ENCODE assay signal across 11 cellular contexts in the genomic region with DNA sequence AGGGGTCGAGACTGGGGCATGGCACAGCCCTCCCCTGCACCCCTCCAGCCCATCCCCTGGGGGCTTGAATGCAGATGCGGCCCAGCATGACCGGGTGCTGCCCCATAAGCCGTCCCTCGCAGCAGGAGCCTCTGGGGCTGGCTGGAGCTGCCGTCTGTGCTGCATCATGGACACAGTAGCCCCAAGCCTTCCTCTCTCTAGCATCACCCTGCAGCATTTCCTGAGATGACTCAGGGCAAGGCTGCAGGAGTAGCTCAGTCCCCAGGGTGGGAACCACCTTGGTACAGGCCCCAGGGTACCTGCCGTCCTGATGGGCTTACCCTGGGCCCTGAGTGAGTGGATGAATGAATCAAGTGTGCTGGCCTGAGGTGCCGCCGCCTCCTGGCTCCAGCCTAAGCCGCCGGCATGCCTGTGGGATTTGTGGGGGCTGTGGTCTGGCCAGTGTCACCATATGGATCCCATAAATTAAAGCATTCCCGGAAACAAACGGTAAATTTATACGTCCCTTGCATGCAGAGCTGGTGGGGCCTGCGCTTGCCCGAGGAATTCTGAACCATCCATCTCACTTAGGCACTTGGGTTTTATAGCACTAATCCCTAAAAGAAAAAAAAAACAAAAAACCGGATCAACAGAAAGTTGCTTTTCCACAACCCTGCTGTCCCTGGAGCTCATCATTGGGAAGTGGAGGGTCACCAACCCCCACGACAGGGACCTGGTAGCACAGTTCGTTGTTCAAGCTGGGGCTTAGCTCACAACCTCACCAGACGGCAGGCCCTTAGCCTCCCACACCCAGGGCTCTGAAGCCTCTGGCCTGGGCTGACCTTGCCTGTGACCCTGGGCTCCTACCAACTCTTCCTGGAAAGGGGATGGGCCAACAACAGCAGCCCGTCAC.
A peak's percentile ranks its signal among the peaks of the same experiment; 100 is the strongest.
DNase-seq lines count a peak whose midpoint lies in the region; ATAC-seq and TF ChIP-seq lines count a peak whose summit lies in the region.
"Had no signal": no experiment of that assay in that cellular context is flagged by ENCODE, and none has a peak within 500 bp of the region (broad histone marks: within the 10 kb centered on the region; RNA-seq: fewer than 3 reads in every experiment).

No MANE protein-coding gene starts in this region.

- RAD21 ChIA-PET in HCT116 (lab: Charles Lee; ENCODE audit: low non-redundant PET in 1 of 2, low total read pairs in 2 of 2, uncharacterized antibody in 2 of 2, unreplicated experiment in 2 of 2), result no interaction called here

- peaks cover 4% of the 10 kb centered on the region in 2 donors for H3K9me3 Mint-ChIP-seq in stimulated activated naive B cell treated with anti-CD40 and anti-IgM and Interleukin-4, amounts not matched to agents 10 μg/mL and 1 μg/mL and 100 μg/mL, for 72 hours
- H3K9me3 Mint-ChIP-seq in activated T-cell treated with anti-CD3 and anti-CD28 coated beads, Interleukin-2, amount 50 U/mL, for 4 hours, result peaks cover 6% of the 10 kb centered on the region
- H3K9me3 Mint-ChIP-seq: activated naive CD4-positive, alpha-beta T cell treated with anti-CD3 and anti-CD28 coated beads, Interleukin-2, amount 50 U/mL, for 72 hours had no signal

- H3K4me3 ChIP-seq in HCT116 (replicated peaks in 1 of 2; ENCODE audit: low read depth in 1 of 2, low read length in 2 of 2) (no peak overlapping the region), fibroblast of villous mesenchyme (ENCODE audit: low read depth, low read length) (no peak overlapping the region)

- peaks cover 5 to 9% of the 10 kb centered on the region in 2 donors for H3K27me3 Mint-ChIP-seq in stimulated activated naive B cell treated with anti-CD40 and anti-IgM and Interleukin-4, amounts not matched to agents 10 μg/mL and 1 μg/mL and 100 μg/mL, for 72 hours
- peaks cover 5% of the 10 kb centered on the region for H3K27me3 Mint-ChIP-seq in activated T-cell treated with anti-CD3 and anti-CD28 coated beads, Interleukin-2, amount 50 U/mL, for 4 hours (ENCODE audit: low read depth)

- H3K36me3 ChIP-seq in HCT116 (ENCODE audit: control insufficient read depth in 1 of 2, insufficient read depth in 2 of 2, low read length in 2 of 2), result no peaks in the 10 kb centered on the region

- no TSS peak for BruUV-seq in HCT116 (replicated peaks; lab: Mats Ljungman, UMichigan)

- TF ChIP-seq POLR2A in HCT116 (IDR thresholded peaks at IDR 0.05; ENCODE audit: borderline replicate concordance, extremely low read depth, insufficient read depth, insufficient read length), result no peak
- TF ChIP-seq POLR2A in GM18505 (IDR thresholded peaks at IDR 0.05; ENCODE audit: borderline replicate concordance, extremely low read depth, insufficient read depth, insufficient read length), result no peak

- POLR2A ChIA-PET in HCT116 (lab: Charles Lee), result no interaction called here

- no peak overlapping the region for H3K4me2 ChIP-seq in HCT116 (ENCODE audit: low read length)
- H3K4me2 ChIP-seq: KMS-11 had no signal

- ATAC-seq in HCT116 (no peak), GM18505 (IDR thresholded peaks at IDR 0.05; ENCODE audit: unreplicated experiment) (no peak)
- peak; percentile 52 to 66 for ATAC-seq in stimulated activated naive B cell treated with anti-CD40 and anti-IgM and Interleukin-4, amounts not matched to agents 10 μg/mL and 1 μg/mL and 100 μg/mL, for 72 hours (replicated peaks)
- ATAC-seq in activated T-cell treated with anti-CD3 and anti-CD28 coated beads, Interleukin-2, amount 50 U/mL, for 4 hours, result no peak
- ATAC-seq: activated naive CD4-positive, alpha-beta T cell treated with anti-CD3 and anti-CD28 coated beads, Interleukin-2, amount 50 U/mL, for 72 hours; T-cell had no signal

- H3K9ac ChIP-seq in HCT116 (ENCODE audit: low read length), result no peak overlapping the region
- H3K9ac ChIP-seq: KMS-11 had no signal

- H3K9me3 ChIP-seq in HCT116 (ENCODE audit: control insufficient read depth in 1 of 2, insufficient read depth in 1 of 2, low read depth in 1 of 2, low read length in 2 of 2), result peaks cover 4 to 9% of the 10 kb centered on the region in 2 experiments; a peak in 1 of 4 replicates

- peak overlapping the region; percentile 7; the same call in 1 of the 2 replicates for H3K27ac ChIP-seq in HCT116 (ENCODE audit: low read depth, low read length)
- H3K27ac ChIP-seq: KMS-11 had no signal

- H3K36me3 Mint-ChIP-seq in stimulated activated naive B cell treated with anti-CD40 and anti-IgM and Interleukin-4, amounts not matched to agents 10 μg/mL and 1 μg/mL and 100 μg/mL, for 72 hours, result peaks cover 0 to 4% of the 10 kb centered on the region in 2 donors
- H3K36me3 Mint-ChIP-seq in activated T-cell treated with anti-CD3 and anti-CD28 coated beads, Interleukin-2, amount 50 U/mL, for 4 hours (ENCODE audit: insufficient read depth), result no peaks in the 10 kb centered on the region
- H3K36me3 Mint-ChIP-seq: activated naive CD4-positive, alpha-beta T cell treated with anti-CD3 and anti-CD28 coated beads, Interleukin-2, amount 50 U/mL, for 72 hours had no signal

- peaks cover 46% of the 10 kb centered on the region in 2 experiments for H3K4me1 ChIP-seq in HCT116 (ENCODE audit: control insufficient read depth in 1 of 2, insufficient read depth in 2 of 2, low read length in 2 of 2)

- no peaks in the 10 kb centered on the region for H3K79me2 ChIP-seq in HCT116 (ENCODE audit: insufficient read depth, low read length)

- no peaks in the 10 kb centered on the region for H4K20me1 ChIP-seq in HCT116 (ENCODE audit: insufficient read depth)

- H2AFZ ChIP-seq in HCT116 (ENCODE audit: low read depth, low read length, poor library complexity, severe bottlenecking), result no peak overlapping the region

- no peak for TF ChIP-seq RAD21 in HCT116 (IDR thresholded peaks at IDR 0.05; ENCODE audit: low read depth)

- no peaks in the 10 kb centered on the region for H3K27me3 ChIP-seq in HCT116 (ENCODE audit: insufficient read depth, low read length)

- CTCF ChIA-PET in HCT116 (lab: Charles Lee), result interaction anchor here (0.9 to 1.3 kb wide), 2 partner anchors 15 to 61 kb away, joined by 3 read pairs; no protein-coding TSS in a partner anchor

- no peaks in the 10 kb centered on the region for H3K9me2 ChIP-seq in HCT116 (ENCODE audit: insufficient read depth)

- H3K4me1 Mint-ChIP-seq in stimulated activated naive B cell treated with anti-CD40 and anti-IgM and Interleukin-4, amounts not matched to agents 10 μg/mL and 1 μg/mL and 100 μg/mL, for 72 hours, result no peaks in the 10 kb centered on the region
- H3K4me1 Mint-ChIP-seq in activated T-cell treated with anti-CD3 and anti-CD28 coated beads, Interleukin-2, amount 50 U/mL, for 4 hours (ENCODE audit: low read depth), result no peaks in the 10 kb centered on the region
- H3K4me1 Mint-ChIP-seq: T-cell had no signal

- TF ChIP-seq CTCF in HCT116 (IDR thresholded peaks at IDR 0.05 in 2 of 3, conservative IDR thresholded peaks at IDR 0.05 in 1 of 3; ENCODE audit: borderline replicate concordance in 1 of 3, insufficient read depth in 1 of 3, low read depth in 2 of 3, low read length in 2 of 3), result no peak
- no peak for TF ChIP-seq CTCF in fibroblast of villous mesenchyme (IDR thresholded peaks at IDR 0.05; ENCODE audit: insufficient read depth, low read depth, low read length)

- intact Hi-C loops in HCT116 (cut with micrococcal nuclease), result no loop called here

- H3K27ac Mint-ChIP-seq in stimulated activated naive B cell treated with anti-CD40 and anti-IgM and Interleukin-4, amounts not matched to agents 10 μg/mL and 1 μg/mL and 100 μg/mL, for 72 hours, result no peak overlapping the region
- H3K27ac Mint-ChIP-seq: activated naive CD4-positive, alpha-beta T cell treated with anti-CD3 and anti-CD28 coated beads, Interleukin-2, amount 50 U/mL, for 72 hours; T-cell had no signal

- H3K4me3 Mint-ChIP-seq in stimulated activated naive B cell treated with anti-CD40 and anti-IgM and Interleukin-4, amounts not matched to agents 10 μg/mL and 1 μg/mL and 100 μg/mL, for 72 hours, result no peak overlapping the region
- no peak overlapping the region for H3K4me3 Mint-ChIP-seq in activated T-cell treated with anti-CD3 and anti-CD28 coated beads, Interleukin-2, amount 50 U/mL, for 4 hours
- H3K4me3 Mint-ChIP-seq: T-cell had no signal

- DNase-seq in HCT116 (ENCODE audit: low read depth, low spot score), result no peak
- DNase-seq in T1000 (lab: John Stamatoyannopoulos, UW), result peak; percentile 87
- DNase-seq in fibroblast of villous mesenchyme (ENCODE audit: low read depth), result peak; percentile 99
- DNase-seq in stimulated activated naive B cell treated with anti-CD40 and anti-IgM and Interleukin-4, amounts not matched to agents 10 μg/mL and 1 μg/mL and 100 μg/mL, for 72 hours, result no peak
- no peak for DNase-seq in NCI-H146 treated with DMSO at 0.1 percent for 48 hours (lab: John Stamatoyannopoulos, UW; ENCODE audit: unreplicated experiment)
- no peak for DNase-seq in NCI-H2171 (lab: John Stamatoyannopoulos, UW)
- no peak for DNase-seq in activated T-cell treated with anti-CD3 and anti-CD28 coated beads, Interleukin-2, amount 50 U/mL, for 4 hours
- DNase-seq: T-cell had no signal

TF ChIP-seq in HCT116, 20 proteins besides CTCF, POLR2A, EP300 and RAD21:
- TF ChIP-seq POLR2AphosphoS5 (IDR thresholded peaks at IDR 0.05; ENCODE audit: low read depth, low read length), result no peak
- TF ChIP-seq ZFX (IDR thresholded peaks at IDR 0.05), result 0 out of 2 replicates have a peak, but pooled peaks have one; percentile 10
- TF ChIP-seq CEBPB (IDR thresholded peaks at IDR 0.05; ENCODE audit: low read depth), result no peak
- TF ChIP-seq MAX (IDR thresholded peaks at IDR 0.05), result no peak
- no peak for TF ChIP-seq ZBTB33 (IDR thresholded peaks at IDR 0.05; ENCODE audit: extremely low read depth, insufficient replicate concordance, low read length)
- no peak for TF ChIP-seq TCF7L2 (IDR thresholded peaks at IDR 0.05; ENCODE audit: borderline replicate concordance, extremely low read depth, insufficient read depth, insufficient read length)
- TF ChIP-seq EZH2phosphoT487 (IDR thresholded peaks at IDR 0.05; ENCODE audit: borderline replicate concordance), result no peak

Comparison
In these comparisons a context has a peak if more than half of its experiments do, and no peak if none do; other contexts are left out.
1. ATAC-seq: peak in stimulated activated naive B cell treated with anti-CD40 and anti-IgM and Interleukin-4, amounts not matched to agents 10 μg/mL and 1 μg/mL and 100 μg/mL, for 72 hours (2 of 2); none in HCT116 (single experiment), GM18505 (single experiment) and activated T-cell treated with anti-CD3 and anti-CD28 coated beads, Interleukin-2, amount 50 U/mL, for 4 hours (0 of 2).
2. DNase-seq: peak in T1000 (single experiment) and fibroblast of villous mesenchyme (single experiment); none in HCT116 (single experiment), stimulated activated naive B cell treated with anti-CD40 and anti-IgM and Interleukin-4, amounts not matched to agents 10 μg/mL and 1 μg/mL and 100 μg/mL, for 72 hours (single experiment), NCI-H146 treated with DMSO at 0.1 percent for 48 hours (single experiment), NCI-H2171 (single experiment) and activated T-cell treated with anti-CD3 and anti-CD28 coated beads, Interleukin-2, amount 50 U/mL, for 4 hours (single experiment).